Comparison of ENCODE assay signal across 24 cellular contexts in genomic region chr20:50242178-50242514, GRCh38.
"Had no signal": no experiment of that assay in that cellular context is flagged by ENCODE, and none has a peak within 500 bp of the region (broad histone marks: within the 10 kb centered on the region; RNA-seq: fewer than 3 reads in every experiment).

No MANE protein-coding gene starts in this region.

- H3K9me3 ChIP-seq: colonic mucosa, esophagus squamous epithelium, gastroesophageal sphincter, left ventricle myocardium inferior, lower lobe of right lung, pancreas, spleen, upper lobe of right lung, vagina had no signal

- H3K27me3 Mint-ChIP-seq: stimulated activated naive CD8-positive, alpha-beta T cell treated with anti-CD3 and anti-CD28 coated beads, Interleukin-15, Interleukin-2, amounts not matched to agents 100 ng/mL and 50 ng/mL, for 24 hours had no signal

- H3K4me3 ChIP-seq: colonic mucosa, esophagus squamous epithelium, gastroesophageal sphincter, hepatocyte, left ventricle myocardium inferior, lower lobe of right lung, neural progenitor cell, pancreas, spleen, upper lobe of right lung, vagina had no signal

- H3K9ac ChIP-seq: neural progenitor cell had no signal

- FAIRE-seq: kidney, pancreas had no signal

- H3K4me1 Mint-ChIP-seq: neural progenitor cell; stimulated activated memory B cell treated with anti-CD40 and anti-IgM and Interleukin-4, amounts not matched to agents 10 μg/mL and 1 μg/mL and 100 μg/mL, for 72 hours had no signal

- H3K4me1 ChIP-seq: colonic mucosa, left ventricle myocardium inferior, lower lobe of right lung, neural progenitor cell, upper lobe of right lung had no signal

- ATAC-seq: gastroesophageal sphincter; lower lobe of right lung; stimulated activated memory B cell treated with anti-CD40 and anti-IgM and Interleukin-4, amounts not matched to agents 10 μg/mL and 1 μg/mL and 100 μg/mL, for 72 hours; upper lobe of right lung had no signal

- H3K27me3 ChIP-seq: colonic mucosa, esophagus squamous epithelium, hepatocyte, neural progenitor cell, pancreas, upper lobe of right lung, vagina had no signal

- H3K27ac Mint-ChIP-seq: natural killer cell treated with Interleukin-12 subunit alpha and Interleukin-12 subunit beta and Interleukin-15 and Interleukin-18, amount 100 ng/mL, for 72 hours; neural progenitor cell; stimulated activated memory B cell treated with anti-CD40 and anti-IgM and Interleukin-4, amounts not matched to agents 10 μg/mL and 1 μg/mL and 100 μg/mL, for 72 hours; stimulated activated naive CD8-positive, alpha-beta T cell treated with anti-CD3 and anti-CD28 coated beads, Interleukin-15, Interleukin-2, amounts not matched to agents 100 ng/mL and 50 ng/mL, for 24 hours had no signal

- H3K36me3 ChIP-seq: colonic mucosa, esophagus squamous epithelium, gastroesophageal sphincter, left ventricle myocardium inferior, lower lobe of right lung, neural progenitor cell, pancreas, spleen, upper lobe of right lung, vagina had no signal

- DNase-seq: colonic mucosa; dermis blood vessel endothelial cell; esophagus squamous epithelium; foreskin fibroblast; kidney; left cardiac atrium; left ventricle myocardium inferior; lower lobe of right lung; mesenchymal stem cell; midbrain; occipital lobe; spleen; stimulated activated CD4-positive, alpha-beta T cell treated with anti-CD3 and anti-CD28 coated beads, Interleukin-15, amount 100 ng/mL, for 24 hours; stimulated activated CD4-positive, alpha-beta T cell treated with anti-CD3 and anti-CD28 coated beads, Interleukin-1b, Interleukin-23, amount 100 ng/mL, for 48 hours; stimulated activated CD4-positive, alpha-beta T cell treated with anti-CD3 and anti-CD28 coated beads, Interleukin-4, amount 100 ng/mL, for 24 hours; upper lobe of right lung had no signal

- H3K4me2 ChIP-seq: hepatocyte, neural progenitor cell had no signal

- H3K9me3 Mint-ChIP-seq: natural killer cell treated with Interleukin-12 subunit alpha and Interleukin-12 subunit beta and Interleukin-15 and Interleukin-18, amount 100 ng/mL, for 72 hours; neural progenitor cell; stimulated activated memory B cell treated with anti-CD40 and anti-IgM and Interleukin-4, amounts not matched to agents 10 μg/mL and 1 μg/mL and 100 μg/mL, for 72 hours; stimulated activated naive CD8-positive, alpha-beta T cell treated with anti-CD3 and anti-CD28 coated beads, Interleukin-15, Interleukin-2, amounts not matched to agents 100 ng/mL and 50 ng/mL, for 24 hours had no signal

- H2AFZ ChIP-seq: hepatocyte, neural progenitor cell had no signal

- H3K4me3 Mint-ChIP-seq: natural killer cell treated with Interleukin-12 subunit alpha and Interleukin-12 subunit beta and Interleukin-15 and Interleukin-18, amount 100 ng/mL, for 72 hours; neural progenitor cell; stimulated activated memory B cell treated with anti-CD40 and anti-IgM and Interleukin-4, amounts not matched to agents 10 μg/mL and 1 μg/mL and 100 μg/mL, for 72 hours; stimulated activated naive CD8-positive, alpha-beta T cell treated with anti-CD3 and anti-CD28 coated beads, Interleukin-15, Interleukin-2, amounts not matched to agents 100 ng/mL and 50 ng/mL, for 24 hours had no signal

- H3K36me3 Mint-ChIP-seq: natural killer cell treated with Interleukin-12 subunit alpha and Interleukin-12 subunit beta and Interleukin-15 and Interleukin-18, amount 100 ng/mL, for 72 hours; neural progenitor cell; stimulated activated memory B cell treated with anti-CD40 and anti-IgM and Interleukin-4, amounts not matched to agents 10 μg/mL and 1 μg/mL and 100 μg/mL, for 72 hours had no signal

- H3K27ac ChIP-seq: colonic mucosa, gastroesophageal sphincter, hepatocyte, left ventricle myocardium inferior, lower lobe of right lung, neural progenitor cell, spleen, upper lobe of right lung, vagina had no signal

- H3K79me2 ChIP-seq: hepatocyte had no signal
